Comparison of ENCODE assay signal across 1 cellular context in the genomic region with DNA sequence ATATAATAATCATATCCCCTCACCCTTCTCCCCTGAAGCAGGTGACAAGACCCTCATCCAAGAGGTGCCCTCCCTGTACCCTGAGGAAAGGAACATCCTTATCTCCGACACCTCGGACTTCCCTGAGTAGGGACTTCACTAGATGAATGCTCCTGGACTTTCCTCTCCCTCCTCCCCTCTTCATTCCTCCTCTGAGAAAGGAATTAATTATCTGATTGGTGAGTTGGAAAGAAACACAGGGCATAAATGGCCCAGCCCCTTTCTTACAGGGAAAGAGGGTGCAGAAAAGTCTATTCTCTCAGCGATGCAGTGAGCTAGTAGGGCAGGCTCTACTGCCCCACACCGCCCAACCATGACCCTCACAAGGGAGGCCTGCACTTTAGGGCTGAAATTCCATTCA.
TF ChIP-seq lines count a peak whose summit lies in the region.

No MANE protein-coding gene starts in this region.

TF ChIP-seq in SK-N-SH, 30 proteins besides CTCF, POLR2A, EP300 and RAD21:
- TF ChIP-seq, protein P1, sequence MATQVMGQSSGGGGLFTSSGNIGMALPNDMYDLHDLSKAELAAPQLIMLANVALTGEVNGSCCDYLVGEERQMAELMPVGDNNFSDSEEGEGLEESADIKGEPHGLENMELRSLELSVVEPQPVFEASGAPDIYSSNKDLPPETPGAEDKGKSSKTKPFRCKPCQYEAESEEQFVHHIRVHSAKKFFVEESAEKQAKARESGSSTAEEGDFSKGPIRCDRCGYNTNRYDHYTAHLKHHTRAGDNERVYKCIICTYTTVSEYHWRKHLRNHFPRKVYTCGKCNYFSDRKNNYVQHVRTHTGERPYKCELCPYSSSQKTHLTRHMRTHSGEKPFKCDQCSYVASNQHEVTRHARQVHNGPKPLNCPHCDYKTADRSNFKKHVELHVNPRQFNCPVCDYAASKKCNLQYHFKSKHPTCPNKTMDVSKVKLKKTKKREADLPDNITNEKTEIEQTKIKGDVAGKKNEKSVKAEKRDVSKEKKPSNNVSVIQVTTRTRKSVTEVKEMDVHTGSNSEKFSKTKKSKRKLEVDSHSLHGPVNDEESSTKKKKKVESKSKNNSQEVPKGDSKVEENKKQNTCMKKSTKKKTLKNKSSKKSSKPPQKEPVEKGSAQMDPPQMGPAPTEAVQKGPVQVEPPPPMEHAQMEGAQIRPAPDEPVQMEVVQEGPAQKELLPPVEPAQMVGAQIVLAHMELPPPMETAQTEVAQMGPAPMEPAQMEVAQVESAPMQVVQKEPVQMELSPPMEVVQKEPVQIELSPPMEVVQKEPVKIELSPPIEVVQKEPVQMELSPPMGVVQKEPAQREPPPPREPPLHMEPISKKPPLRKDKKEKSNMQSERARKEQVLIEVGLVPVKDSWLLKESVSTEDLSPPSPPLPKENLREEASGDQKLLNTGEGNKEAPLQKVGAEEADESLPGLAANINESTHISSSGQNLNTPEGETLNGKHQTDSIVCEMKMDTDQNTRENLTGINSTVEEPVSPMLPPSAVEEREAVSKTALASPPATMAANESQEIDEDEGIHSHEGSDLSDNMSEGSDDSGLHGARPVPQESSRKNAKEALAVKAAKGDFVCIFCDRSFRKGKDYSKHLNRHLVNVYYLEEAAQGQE (IDR thresholded peaks at IDR 0.05; ENCODE audit: low read depth, low read length): no peak
- no peak for TF ChIP-seq POLR2AphosphoS5 (IDR thresholded peaks at IDR 0.05; ENCODE audit: low read depth, low read length)
- TF ChIP-seq CHD2 (IDR thresholded peaks at IDR 0.05; ENCODE audit: low read length, partially characterized antibody): no peak
- no peak for TF ChIP-seq SIN3A (IDR thresholded peaks at IDR 0.05; ENCODE audit: borderline replicate concordance, low read depth, low read length)
- no peak for TF ChIP-seq FOSL2 (IDR thresholded peaks at IDR 0.05; ENCODE audit: borderline replicate concordance, low read depth)
- no peak for TF ChIP-seq TAF1 (IDR thresholded peaks at IDR 0.05; ENCODE audit: borderline replicate concordance, low read depth, low read length)
- TF ChIP-seq, protein P2, sequence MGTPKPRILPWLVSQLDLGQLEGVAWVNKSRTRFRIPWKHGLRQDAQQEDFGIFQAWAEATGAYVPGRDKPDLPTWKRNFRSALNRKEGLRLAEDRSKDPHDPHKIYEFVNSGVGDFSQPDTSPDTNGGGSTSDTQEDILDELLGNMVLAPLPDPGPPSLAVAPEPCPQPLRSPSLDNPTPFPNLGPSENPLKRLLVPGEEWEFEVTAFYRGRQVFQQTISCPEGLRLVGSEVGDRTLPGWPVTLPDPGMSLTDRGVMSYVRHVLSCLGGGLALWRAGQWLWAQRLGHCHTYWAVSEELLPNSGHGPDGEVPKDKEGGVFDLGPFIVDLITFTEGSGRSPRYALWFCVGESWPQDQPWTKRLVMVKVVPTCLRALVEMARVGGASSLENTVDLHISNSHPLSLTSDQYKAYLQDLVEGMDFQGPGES (IDR thresholded peaks at IDR 0.05; ENCODE audit: low read depth, low read length): no peak
- TF ChIP-seq MXI1 (IDR thresholded peaks at IDR 0.05; ENCODE audit: low read depth, low read length): no peak
- TF ChIP-seq, protein P3, sequence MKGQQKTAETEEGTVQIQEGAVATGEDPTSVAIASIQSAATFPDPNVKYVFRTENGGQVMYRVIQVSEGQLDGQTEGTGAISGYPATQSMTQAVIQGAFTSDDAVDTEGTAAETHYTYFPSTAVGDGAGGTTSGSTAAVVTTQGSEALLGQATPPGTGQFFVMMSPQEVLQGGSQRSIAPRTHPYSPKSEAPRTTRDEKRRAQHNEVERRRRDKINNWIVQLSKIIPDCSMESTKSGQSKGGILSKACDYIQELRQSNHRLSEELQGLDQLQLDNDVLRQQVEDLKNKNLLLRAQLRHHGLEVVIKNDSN (IDR thresholded peaks at IDR 0.05; ENCODE audit: borderline replicate concordance, low read depth): no peak
- no peak for TF ChIP-seq TCF12 (IDR thresholded peaks at IDR 0.05)
- no peak for TF ChIP-seq FOXM1 (IDR thresholded peaks at IDR 0.05; ENCODE audit: low read depth)
- TF ChIP-seq, protein P4, sequence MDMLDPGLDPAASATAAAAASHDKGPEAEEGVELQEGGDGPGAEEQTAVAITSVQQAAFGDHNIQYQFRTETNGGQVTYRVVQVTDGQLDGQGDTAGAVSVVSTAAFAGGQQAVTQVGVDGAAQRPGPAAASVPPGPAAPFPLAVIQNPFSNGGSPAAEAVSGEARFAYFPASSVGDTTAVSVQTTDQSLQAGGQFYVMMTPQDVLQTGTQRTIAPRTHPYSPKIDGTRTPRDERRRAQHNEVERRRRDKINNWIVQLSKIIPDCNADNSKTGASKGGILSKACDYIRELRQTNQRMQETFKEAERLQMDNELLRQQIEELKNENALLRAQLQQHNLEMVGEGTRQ (IDR thresholded peaks at IDR 0.05; ENCODE audit: borderline replicate concordance, low read depth, low read length): no peak
- TF ChIP-seq FOXJ3 (CRISPR knock-in tag; IDR thresholded peaks at IDR 0.05): no peak
- no peak for TF ChIP-seq GABPA (IDR thresholded peaks at IDR 0.05; ENCODE audit: low read depth)
- TF ChIP-seq JUND (IDR thresholded peaks at IDR 0.05): no peak
- TF ChIP-seq NRF1 (IDR thresholded peaks at IDR 0.05; ENCODE audit: low read depth, low read length): no peak
- no peak for TF ChIP-seq TEAD4 (IDR thresholded peaks at IDR 0.05; ENCODE audit: borderline replicate concordance, insufficient read depth)
- no peak for TF ChIP-seq YY1 (IDR thresholded peaks at IDR 0.05; ENCODE audit: low read depth)
- TF ChIP-seq, protein P5, sequence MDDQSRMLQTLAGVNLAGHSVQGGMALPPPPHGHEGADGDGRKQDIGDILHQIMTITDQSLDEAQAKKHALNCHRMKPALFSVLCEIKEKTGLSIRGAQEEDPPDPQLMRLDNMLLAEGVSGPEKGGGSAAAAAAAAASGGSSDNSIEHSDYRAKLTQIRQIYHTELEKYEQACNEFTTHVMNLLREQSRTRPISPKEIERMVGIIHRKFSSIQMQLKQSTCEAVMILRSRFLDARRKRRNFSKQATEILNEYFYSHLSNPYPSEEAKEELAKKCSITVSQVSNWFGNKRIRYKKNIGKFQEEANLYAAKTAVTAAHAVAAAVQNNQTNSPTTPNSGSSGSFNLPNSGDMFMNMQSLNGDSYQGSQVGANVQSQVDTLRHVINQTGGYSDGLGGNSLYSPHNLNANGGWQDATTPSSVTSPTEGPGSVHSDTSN (IDR thresholded peaks at IDR 0.05): no peak
